Comparison of ENCODE assay signal across 8 cellular contexts in genomic region chr17:43389022-43389947, GRCh38. TPM values are rescaled to one million over a fixed set of nuclear protein-coding genes. Genes with fewer than 3 reads are reported as not detected.
DNase-seq lines count a peak whose midpoint lies in the region; TF ChIP-seq lines count a peak whose summit lies in the region.

No MANE protein-coding gene starts in this region.

- H3K27ac Mint-ChIP-seq in neural crest cell (ENCODE audit: unreplicated experiment): peak overlapping the region; percentile 65

- H3K9me3 Mint-ChIP-seq in neural crest cell: no peaks in the 10 kb centered on the region

- no peak for TF ChIP-seq EP300 in stomach (IDR thresholded peaks at IDR 0.05)

- H3K9me3 ChIP-seq in stomach: no peaks in the 10 kb centered on the region

- H3K4me1 Mint-ChIP-seq in neural crest cell: peaks cover 30% of the 10 kb centered on the region

- peaks cover 11 to 40% (median 29%) of the 10 kb centered on the region in 4 donors for H3K4me1 ChIP-seq in stomach

- WGBS in stomach, 5 donors: 1% methylated on average over 34 to 35 of the region's 35 CpGs

- H3K27me3 Mint-ChIP-seq in neural crest cell (ENCODE audit: low read depth): no peaks in the 10 kb centered on the region

- TF ChIP-seq CTCF in neural crest cell (conservative IDR thresholded peaks at IDR 0.05) (peak; percentile 91), stomach (IDR thresholded peaks at IDR 0.05) (peak in 6 of 7 experiments; percentile 24 to 84 (median 74))

- DNase-seq in AG08395 (ENCODE audit: low spot score) (peak; percentile 81), LoVo (ENCODE audit: low spot score) (peak; percentile 75), fibroblast of the conjunctiva (ENCODE audit: low read depth) (peak; percentile 79), neural crest cell (ENCODE audit: low read depth, low spot score) (peak; percentile 68), stomach (peak; percentile 77)
- DNase-seq in activated effector memory CD4-positive, alpha-beta T cell treated with Interleukin-2 at 50 U/mL for 16 hours: peak; percentile 79

- no peaks in the 10 kb centered on the region for H3K27me3 ChIP-seq in stomach

- H3K4me3 ChIP-seq in stomach: peak overlapping the region; percentile 49 to 64 (median 60)

- H3K36me3 ChIP-seq in stomach: no peaks in the 10 kb centered on the region

- peak overlapping the region; percentile 95 to 99 (median 99) for H3K27ac ChIP-seq in stomach

- intact Hi-C loops in stomach (cut with DNase I; ENCODE audit: low total_unique reads): no loop called here

- H3K36me3 Mint-ChIP-seq in neural crest cell (ENCODE audit: low read depth): no peaks in the 10 kb centered on the region

- peak overlapping the region; percentile 91 for H3K4me3 Mint-ChIP-seq in neural crest cell

- TF ChIP-seq POLR2A in GM19193 (IDR thresholded peaks at IDR 0.05; ENCODE audit: extremely low read depth, insufficient read depth, insufficient read length): peak; percentile 58
- TF ChIP-seq POLR2A in Raji (IDR thresholded peaks at IDR 0.05; ENCODE audit: insufficient read depth, low read depth, low read length): peak; percentile 39; the same call in 1 of the 2 replicates
- no peak for TF ChIP-seq POLR2A in stomach (IDR thresholded peaks at IDR 0.05)

RNA-seq across cellular contexts. Expression of gene ARL4D, which starts 9.5 kb away (rescaled TPM):
- 13.8 and 14.2 TPM in 2 replicates for total RNA-seq in neural crest cell
- total RNA-seq in stomach: 10 to 100 TPM in 2 of 5 donors, 1 to 10 TPM in 2, not detected in 1; 2.3 to 12.1 (median 10.5) TPM
- 10 to 100 TPM in 1 of 3 donors, 1 to 10 TPM in 2; 4.9 to 60.7 (median 6.9) TPM for polyA plus RNA-seq in stomach

Comparison
In these comparisons a context has a peak if more than half of its experiments do, and no peak if none do; other contexts are left out.
1. Peak in every context shown above with its lines: DNase-seq, H3K4me3 ChIP-seq and H3K27ac ChIP-seq.
2. POLR2A ChIP-seq: peak in GM19193 (single experiment) and Raji (single experiment); none in stomach (0 of 4).